29 cellular contexts compared by ENCODE assay signal in genomic region chr3:141746962-141747361, GRCh38. TPM values are rescaled to one million over a fixed set of nuclear protein-coding genes. Genes with fewer than 3 reads are reported as not detected.
DNase-seq lines count a peak whose midpoint lies in the region; ATAC-seq and TF ChIP-seq lines count a peak whose summit lies in the region.
"Had no signal": no experiment of that assay in that cellular context is flagged by ENCODE, and none has a peak within 500 bp of the region (broad histone marks: within the 10 kb centered on the region; RNA-seq: fewer than 3 reads in every experiment).

No MANE protein-coding gene starts in this region.

- no peak overlapping the region for H3K27ac ChIP-seq in DND-41 (ENCODE audit: low read length)
- H3K27ac ChIP-seq in dorsolateral prefrontal cortex = peak overlapping the region in 49 of 59 donors; percentile 4 to 88 (median 53)
- H3K27ac ChIP-seq in PC-9 = no peak overlapping the region
- no peak overlapping the region for H3K27ac ChIP-seq in Karpas-422 (ENCODE audit: low read length)
- H3K27ac ChIP-seq: pancreas, SK-N-MC, tibial artery had no signal

- H3K79me2 ChIP-seq in DND-41 (ENCODE audit: insufficient read depth, low read length) = peaks cover 32% of the 10 kb centered on the region
- H3K79me2 ChIP-seq in PC-9 (ENCODE audit: low read depth) = peaks cover 20% of the 10 kb centered on the region
- peaks cover 37% of the 10 kb centered on the region for H3K79me2 ChIP-seq in Karpas-422 (ENCODE audit: low read length)

- no peaks in the 10 kb centered on the region for H3K9me3 ChIP-seq in DND-41 (ENCODE audit: insufficient read depth, low read length, severe bottlenecking)
- no peaks in the 10 kb centered on the region for H3K9me3 ChIP-seq in PC-9 (ENCODE audit: insufficient read depth, low read depth)
- no peaks in the 10 kb centered on the region for H3K9me3 ChIP-seq in Karpas-422 (ENCODE audit: low read length)
- H3K9me3 ChIP-seq: Caco-2, pancreas, tibial artery had no signal

- no peak overlapping the region for H3K4me3 ChIP-seq in DND-41 (ENCODE audit: low read depth in 1 of 2, low read length in 2 of 2)
- peak overlapping the region in 5 of 59 donors; percentile 7 to 39 (median 13) for H3K4me3 ChIP-seq in dorsolateral prefrontal cortex
- no peak overlapping the region for H3K4me3 ChIP-seq in PC-9
- H3K4me3 ChIP-seq in Karpas-422 (ENCODE audit: low read length) = no peak overlapping the region
- H3K4me3 ChIP-seq: pancreas, SK-N-MC, smooth muscle cell, tibial artery had no signal

- H2AFZ ChIP-seq in DND-41 (ENCODE audit: low read depth, low read length) = no peak overlapping the region
- H2AFZ ChIP-seq in PC-9 = no peak overlapping the region
- H2AFZ ChIP-seq in Karpas-422 (ENCODE audit: low read length) = no peak overlapping the region

- peak; percentile 37; the same call in 1 of the 3 replicates for ATAC-seq in DND-41 (ENCODE audit: insufficient read depth, low read depth)
- no peak for ATAC-seq in sciatic nerve
- ATAC-seq: activated CD4-positive, CD25-positive, alpha-beta regulatory T cell treated with anti-CD3 and anti-CD28 coated beads, Interleukin-2, amount 50 U/mL, for 24 hours; activated T-helper 17 cell treated with anti-CD3 and anti-CD28 coated beads, Interleukin-2, amount 50 U/mL, for 72 hours; HCT116; HepG2; pancreas had no signal

- DNase-seq in DND-41 (no peak), RPMI7951 (ENCODE audit: low read depth) (peak; percentile 15), dorsolateral prefrontal cortex (peak in 7 of 10 donors; percentile 36 to 70 (median 48)), pons (ENCODE audit: low spot score) (peak; percentile 88), sciatic nerve (ENCODE audit: low spot score) (no peak), PC-9 (no peak), Karpas-422 (no peak)
- DNase-seq: activated CD4-positive, alpha-beta memory T cell treated with anti-CD3 and anti-CD28 coated beads for 36 hours; activated CD8-positive, alpha-beta memory T cell treated with anti-CD3 and anti-CD28 coated beads, Interleukin-2, amount 50 U/mL, for 48 hours; activated naive CD4-positive, alpha-beta T cell treated with anti-CD3 and anti-CD28 coated beads, Interleukin-2, amount 50 U/mL, for 16 hours; Caco-2; DMS79; effector CD4-positive, alpha-beta T cell; GDM1; mammary epithelial cell; NCI-H146; NCI-H446 treated with DMSO at 0.1 percent for 48 hours; NCI-H82; pancreas; tibial artery had no signal

- peaks cover 5% of the 10 kb centered on the region; the same call in 1 of the 2 replicates for H3F3A ChIP-seq in PC-9 (ENCODE audit: insufficient read depth, low read depth)

- H3K36me3 ChIP-seq in DND-41 (ENCODE audit: insufficient read depth, low read length) (peaks cover 63% of the 10 kb centered on the region), PC-9 (ENCODE audit: low read depth) (peaks cover 34% of the 10 kb centered on the region), Karpas-422 (ENCODE audit: insufficient read depth, low read length) (peaks cover 38% of the 10 kb centered on the region)

- no peak overlapping the region for H3K9ac ChIP-seq in DND-41 (ENCODE audit: low read depth, low read length)
- no peak overlapping the region for H3K9ac ChIP-seq in Karpas-422 (ENCODE audit: low read length)

- H3K4me1 ChIP-seq in DND-41 (ENCODE audit: insufficient read depth, low read length) = no peaks in the 10 kb centered on the region; the same call in 1 of the 2 replicates
- peaks cover 4% of the 10 kb centered on the region; the same call in 1 of the 2 replicates for H3K4me1 ChIP-seq in PC-9 (replicated peaks; ENCODE audit: insufficient read depth)
- H3K4me1 ChIP-seq in Karpas-422 (ENCODE audit: low read length) = no peaks in the 10 kb centered on the region

- intact Hi-C loops in dorsolateral prefrontal cortex (cut with DNase I) (no loop called here), sciatic nerve (cut with DNase I) (no loop called here), PC-9 (cut with micrococcal nuclease; ENCODE audit: unreplicated experiment) (no loop called here)

- BruUV-seq in PC-9 (replicated peaks; lab: Mats Ljungman, UMichigan) = no TSS peak

- peaks cover 17% of the 10 kb centered on the region; the same call in 1 of the 2 replicates for H4K20me1 ChIP-seq in DND-41 (ENCODE audit: insufficient read depth, low read length)
- peaks cover 21% of the 10 kb centered on the region for H4K20me1 ChIP-seq in PC-9 (ENCODE audit: insufficient read depth)
- H4K20me1 ChIP-seq in Karpas-422 (ENCODE audit: insufficient read depth, low read depth, low read length) = peaks cover 17% of the 10 kb centered on the region

- H3K9me2 ChIP-seq in PC-9 (ENCODE audit: insufficient read depth) = no peaks in the 10 kb centered on the region
- no peaks in the 10 kb centered on the region for H3K9me2 ChIP-seq in Karpas-422 (replicated peaks; ENCODE audit: insufficient read depth, low read length)

- CTCF ChIA-PET in PC-9 (lab: Charles Lee) = no interaction called here

- H3K4me2 ChIP-seq in DND-41 (ENCODE audit: insufficient read depth, low read length) (no peak overlapping the region), PC-9 (no peak overlapping the region), Karpas-422 (ENCODE audit: low read depth, low read length, poor library complexity, severe bottlenecking) (no peak overlapping the region)
- H3K4me2 ChIP-seq: smooth muscle cell had no signal

- TF ChIP-seq CTCF in DND-41 (IDR thresholded peaks at IDR 0.05; ENCODE audit: borderline replicate concordance, extremely low read depth, low read length, poor library complexity, severe bottlenecking) (no peak), dorsolateral prefrontal cortex (IDR thresholded peaks at IDR 0.05 in 54 of 56, conservative IDR thresholded peaks at IDR 0.05 in 2 of 56; ENCODE audit: low read depth in 1 of 56, partially characterized antibody in 56 of 56) (peak in 8 of 56 donors; percentile 7 to 37 (median 23)), PC-9 (conservative IDR thresholded peaks at IDR 0.05) (no peak)

- POLR2A ChIA-PET in PC-9 (lab: Charles Lee; ENCODE audit: unreplicated experiment) = interaction anchor here (0.7 kb wide), 1 partner anchor 181 kb away, joined by 5 read pairs; no protein-coding TSS in a partner anchor

- no peaks in the 10 kb centered on the region for H3K27me3 ChIP-seq in DND-41 (ENCODE audit: insufficient read depth, low read length, poor library complexity)
- H3K27me3 ChIP-seq in dorsolateral prefrontal cortex = no peaks in the 10 kb centered on the region
- H3K27me3 ChIP-seq in PC-9 (ENCODE audit: insufficient read depth, low read depth) = no peaks in the 10 kb centered on the region
- H3K27me3 ChIP-seq in Karpas-422 (ENCODE audit: low read length) = no peaks in the 10 kb centered on the region
- H3K27me3 ChIP-seq: pancreas, tibial artery had no signal

RNA-seq across cellular contexts. Expression of gene RNF7, which starts 8.9 kb away (rescaled TPM):
- total RNA-seq in RPMI7951 (2014; rRNA removed; shearing (Covaris generic)) = 107 and 139 TPM in 2 replicates
- total RNA-seq in dorsolateral prefrontal cortex (10 to 100 TPM; 33.6 to 68.4 (median 46.7) TPM), sciatic nerve (62.8 TPM), PC-9 (2021) (82.2 and 89.1 TPM in 2 replicates)
- 38.5 and 63.9 TPM in 2 replicates for total RNA-seq in Karpas-422 (2014; rRNA removed; shearing (Covaris generic); ENCODE audit: low replicate concordance)

RNA-seq across cellular contexts. Expression of gene GRK7, which starts 16.2 kb away (rescaled TPM):
- 0.10 TPM in 1 of 2 replicates, not detected in the other for total RNA-seq in RPMI7951 (2014; rRNA removed; shearing (Covaris generic))
- total RNA-seq in dorsolateral prefrontal cortex (under 1 TPM in 31 of 120 experiments, not detected in 89; 0.14 to 0.59 (median 0.25) TPM), sciatic nerve (not detected), PC-9 (2021) (not detected in 2 replicates)
- not detected in 2 replicates for total RNA-seq in Karpas-422 (2014; rRNA removed; shearing (Covaris generic); ENCODE audit: low replicate concordance)
- total RNA-seq: activated CD4-positive, alpha-beta memory T cell treated with anti-CD3 and anti-CD28 coated beads for 36 hours; bronchial epithelial cell; Caco-2; glomerular endothelial cell; HepG2; neural crest cell; pancreas; smooth muscle cell had no signal

Comparison
In these comparisons a context has a peak if more than half of its experiments do, and no peak if none do; other contexts are left out.
1. DNase-seq: peak in RPMI7951 (single experiment), dorsolateral prefrontal cortex (7 of 10) and pons (single experiment); none in DND-41 (single experiment), sciatic nerve (single experiment), PC-9 (0 of 2) and Karpas-422 (single experiment).
2. H3K27ac ChIP-seq: peak in dorsolateral prefrontal cortex (49 of 59); none in DND-41 (single experiment), PC-9 (single experiment) and Karpas-422 (single experiment).